In the genomic region with DNA sequence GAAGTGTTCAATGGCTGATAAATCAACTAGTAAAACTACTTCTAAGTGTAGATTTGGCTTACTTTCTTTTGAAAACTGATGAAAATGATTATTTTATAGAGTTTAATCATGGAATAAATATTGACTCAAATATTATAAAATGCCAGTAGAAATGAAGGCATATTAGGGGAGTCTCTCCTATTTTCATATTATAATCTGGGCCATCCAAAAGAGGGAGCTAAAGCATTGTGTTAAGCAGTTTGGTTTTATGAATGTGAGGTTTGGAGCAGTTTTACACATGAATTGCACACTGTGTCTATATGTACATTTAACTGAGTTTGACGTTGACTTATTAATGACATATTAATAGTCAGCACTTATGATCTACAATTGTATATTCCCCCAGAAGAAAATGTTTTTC, we compare ENCODE assay signal across 10 cellular contexts. TPM values are rescaled to one million over a fixed set of nuclear protein-coding genes. Genes with fewer than 3 reads are reported as not detected.
DNase-seq lines count a peak whose midpoint lies in the region; ATAC-seq, FAIRE-seq and TF ChIP-seq lines count a peak whose summit lies in the region.
"Had no signal": no experiment of that assay in that cellular context is flagged by ENCODE, and none has a peak within 500 bp of the region (broad histone marks: within the 10 kb centered on the region; RNA-seq: fewer than 3 reads in every experiment).

No MANE protein-coding gene starts in this region.

- FAIRE-seq in D721Med (lab: Jason Lieb, UNC) = no peak
- no peak for FAIRE-seq in small intestine (lab: Jason Lieb, UNC)

- no peak overlapping the region for H3K27ac ChIP-seq in RWPE1
- H3K27ac ChIP-seq in small intestine (ENCODE audit: low read depth in 1 of 2, low read length in 1 of 2) = no peak overlapping the region

- H3K9me3 ChIP-seq in small intestine (ENCODE audit: control insufficient read depth, low read depth) = no peaks in the 10 kb centered on the region
- H3K9me3 ChIP-seq: MG63 had no signal

- H3K4me3 ChIP-seq in foreskin fibroblast (ENCODE audit: low read depth in 1 of 2, low read length in 2 of 2) = no peak overlapping the region
- no peak overlapping the region for H3K4me3 ChIP-seq in small intestine (ENCODE audit: low read depth in 1 of 2, low read length in 2 of 2)
- H3K4me3 ChIP-seq: MG63 had no signal

- no peaks in the 10 kb centered on the region for H3K36me3 ChIP-seq in small intestine (ENCODE audit: control insufficient read depth in 2 of 2, insufficient read depth in 2 of 2, low read length in 2 of 2)
- H3K36me3 ChIP-seq: MG63 had no signal

- POLR2A ChIA-PET in RWPE1 (lab: Yijun Ruan, JAX; ENCODE audit: low non-redundant PET) = no interaction called here

- ATAC-seq in HG02981 (IDR thresholded peaks at IDR 0.05; ENCODE audit: unreplicated experiment) = no peak
- ATAC-seq: activated CD8-positive, alpha-beta T cell treated with anti-CD3 and anti-CD28 coated beads, Interleukin-2, amount 10 ng/mL, durations not matched to agents 7 days and 5 days had no signal

- WGBS in small intestine, 3 donors = 36 to 46% (median 39%) methylated on average over 1 of the region's 1 CpG

- CTCF ChIA-PET in RWPE1 (lab: Yijun Ruan, JAX) = interaction anchor here (0.6 kb wide), 1 partner anchor 350 kb away, joined by 4 read pairs; no protein-coding TSS in a partner anchor

- no peak for DNase-seq in D721Med (ENCODE audit: insufficient read length, low spot score)
- DNase-seq in RWPE1 (ENCODE audit: low spot score) = peak; percentile 15
- no peak for DNase-seq in foreskin fibroblast
- DNase-seq in T1000 (lab: John Stamatoyannopoulos, UW) = no peak
- DNase-seq in middle frontal gyrus (ENCODE audit: extremely low spot score, low spot score) = no peak
- DNase-seq in small intestine = no peak
- DNase-seq: activated CD8-positive, alpha-beta T cell treated with anti-CD3 and anti-CD28 coated beads, Interleukin-2, amount 10 ng/mL, durations not matched to agents 7 days and 5 days; MG63 had no signal

- peak; percentile 52 for TF ChIP-seq CTCF in D721Med (IDR thresholded peaks at IDR 0.05; ENCODE audit: insufficient read depth, missing control alignments)
- peak; percentile 65 for TF ChIP-seq CTCF in LNCAP (IDR thresholded peaks at IDR 0.05)
- peak; percentile 48 for TF ChIP-seq CTCF in RWPE1 (conservative IDR thresholded peaks at IDR 0.05; ENCODE audit: low read depth)
- peak; percentile 3 for TF ChIP-seq CTCF in foreskin fibroblast (IDR thresholded peaks at IDR 0.05; ENCODE audit: low read depth, low read length)

- no peaks in the 10 kb centered on the region for H3K27me3 ChIP-seq in small intestine (ENCODE audit: control insufficient read depth in 2 of 2, insufficient read depth in 2 of 2, low read length in 2 of 2)
- H3K27me3 ChIP-seq: MG63 had no signal

- H3K4me1 ChIP-seq in small intestine (ENCODE audit: control insufficient read depth in 2 of 2, insufficient read depth in 1 of 2, low read depth in 1 of 2, low read length in 1 of 2) = no peaks in the 10 kb centered on the region

RNA-seq across cellular contexts. Expression of gene CDH9, which starts 17.4 kb away (rescaled TPM):
- under 1 TPM in 1 of 3 donors, not detected in 2; 0.39 TPM for polyA plus RNA-seq in small intestine

Comparison
In these comparisons a context has a peak if more than half of its experiments do, and no peak if none do; other contexts are left out.
1. CTCF ChIP-seq: peak in every context shown above with its lines; median percentile 65 in LNCAP; 52 in D721Med; 48 in RWPE1; 3 in foreskin fibroblast.